In the genomic region with DNA sequence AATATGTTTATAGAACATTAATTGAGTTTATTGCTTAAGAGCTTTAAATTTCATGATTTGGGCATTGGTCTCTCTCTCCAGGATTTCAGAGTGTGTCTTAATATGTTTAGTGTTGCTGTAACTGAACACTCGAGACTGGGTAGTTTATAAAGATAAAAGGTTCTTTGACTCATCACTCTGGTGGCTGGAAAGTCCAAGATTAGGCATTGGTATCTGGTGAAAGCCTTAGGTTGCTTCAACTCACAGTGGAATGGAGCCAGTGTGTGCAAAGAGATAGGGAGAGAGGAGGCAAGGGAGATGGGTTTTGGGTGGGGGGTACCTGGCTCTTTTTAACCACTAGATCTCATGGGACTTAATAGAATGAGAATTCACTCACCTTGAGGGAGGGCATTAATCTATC, we compare ENCODE assay signal across 8 cellular contexts.
"Had no signal": no experiment of that assay in that cellular context is flagged by ENCODE, and none has a peak within 500 bp of the region (broad histone marks: within the 10 kb centered on the region; RNA-seq: fewer than 3 reads in every experiment).

No MANE protein-coding gene starts in this region.

- FAIRE-seq: H1, H54, HTR-8/SVneo had no signal

- H3K4me1 Mint-ChIP-seq: H9 had no signal

- H3K4me3 ChIP-seq: GM23248 had no signal

- H3K27ac ChIP-seq: GM23248 had no signal

- H2AFZ ChIP-seq: GM23248 had no signal

- H3K9ac ChIP-seq: GM23248 had no signal

- DNase-seq: GM23248, H9, HCEC 1CT, IMR-90, KBM-7 had no signal

- H3K27ac Mint-ChIP-seq: H9 had no signal

- H3K4me3 Mint-ChIP-seq: H9 had no signal
